ENCODE assay signal across 9 cellular contexts in genomic region chr10:93921338-93921737, GRCh38. TPM values are rescaled to one million over a fixed set of nuclear protein-coding genes. Genes with fewer than 3 reads are reported as not detected.
DNase-seq lines count a peak whose midpoint lies in the region; ATAC-seq, FAIRE-seq and TF ChIP-seq lines count a peak whose summit lies in the region.
"Had no signal": no experiment of that assay in that cellular context is flagged by ENCODE, and none has a peak within 500 bp of the region (broad histone marks: within the 10 kb centered on the region; RNA-seq: fewer than 3 reads in every experiment).

No MANE protein-coding gene starts in this region.

- intact Hi-C loops in HepG2 (cut with micrococcal nuclease; ENCODE audit: unreplicated experiment) (no loop called here), prostate gland (cut with DNase I) (no loop called here)

- no peak overlapping the region for H2AFZ ChIP-seq in HepG2 (ENCODE audit: low read length)

- TF ChIP-seq CTCF in BJ (IDR thresholded peaks at IDR 0.05; ENCODE audit: insufficient read depth, low read depth, low read length) (peak; percentile 40), HEK293 (tag by site-specific recombination; IDR thresholded peaks at IDR 0.05) (peak; percentile 34; the same call in 1 of the 2 replicates), HepG2 (CRISPR knock-in tag; IDR thresholded peaks at IDR 0.05) (peak; percentile 46), prostate gland (IDR thresholded peaks at IDR 0.05) (no peak)

- TF ChIP-seq EP300 in HepG2 (IDR thresholded peaks at IDR 0.05; ENCODE audit: low read depth in 2 of 2, low read length in 2 of 2) (no peak), HepG2 (CRISPR knock-in tag; IDR thresholded peaks at IDR 0.05; ENCODE audit: borderline replicate concordance) (no peak)

- BruUV-seq in HepG2 (replicated peaks; lab: Mats Ljungman, UMichigan), result no TSS peak

- no peak for ATAC-seq in HepG2
- ATAC-seq: stimulated activated effector memory CD8-positive, alpha-beta T cell treated with anti-CD3 and anti-CD28 coated beads, Interleukin-12 subunit alpha, Interleukin-12 subunit beta, amount 100 ng/mL, for 72 hours had no signal

- WGBS in HepG2 (ENCODE audit: low lambda C conversion rate), result 33% methylated on average over 7 of the region's 7 CpGs
- WGBS in prostate gland, result 88% methylated on average over 7 of the region's 7 CpGs

- no peak overlapping the region for H3K4me2 ChIP-seq in HepG2 (ENCODE audit: low read depth, low read length)

- no peak for DNase-seq in BJ (ENCODE audit: low read depth)
- peak; percentile 59 for DNase-seq in activated CD8-positive, alpha-beta memory T cell treated with anti-CD3 and anti-CD28 coated beads for 24 hours
- DNase-seq in HepG2 (ENCODE audit: low spot score), result no peak
- no peak for DNase-seq in HuH-7.5 (ENCODE audit: low spot score)
- DNase-seq in prostate gland (ENCODE audit: low spot score), result no peak
- no peak for DNase-seq in central memory CD4-positive, alpha-beta T cell
- DNase-seq in HCEC 1CT, result no peak

- H3K4me1 ChIP-seq in HEK293 (ENCODE audit: control insufficient read depth, insufficient read depth, low read length) (no peaks in the 10 kb centered on the region), HepG2 (ENCODE audit: insufficient read depth, low read length) (peaks cover 10% of the 10 kb centered on the region; the same call in 1 of the 2 replicates), prostate gland (replicated peaks) (no peaks in the 10 kb centered on the region)

- H3K9me3 ChIP-seq in HEK293 (ENCODE audit: control insufficient read depth, insufficient read depth, low read depth, low read length) (no peaks in the 10 kb centered on the region), HepG2 (ENCODE audit: low read length) (no peaks in the 10 kb centered on the region), prostate gland (no peaks in the 10 kb centered on the region)

- in situ Hi-C loops in HepG2 (cut with HindIII; ENCODE audit: extremely low pct_ligation_motif_present, low pct_unique_long_range_greater_than_20kb), result loop anchor here (25.0 kb wide), 1 partner anchor 516 kb away; no protein-coding TSS in a partner anchor

- H3K27ac ChIP-seq in HEK293 (ENCODE audit: extremely low read depth, low read depth, low read length) (no peak overlapping the region), HepG2 (ENCODE audit: extremely low read length, insufficient read depth, low read length) (no peak overlapping the region), prostate gland (no peak overlapping the region)

- TF ChIP-seq RAD21 in HepG2 (CRISPR knock-in tag; IDR thresholded peaks at IDR 0.05), result no peak

- no peaks in the 10 kb centered on the region for H4K20me1 ChIP-seq in HepG2 (ENCODE audit: insufficient read depth, low read length)

- H3K79me2 ChIP-seq in HepG2 (ENCODE audit: insufficient read depth, low read length), result no peaks in the 10 kb centered on the region

- H3K9ac ChIP-seq in HepG2 (ENCODE audit: insufficient read depth, low read depth, low read length), result no peak overlapping the region

- TF ChIP-seq POLR2A in HepG2 (IDR thresholded peaks at IDR 0.05; ENCODE audit: insufficient read depth in 1 of 2, low read depth in 2 of 2, low read length in 2 of 2) (no peak), prostate gland (IDR thresholded peaks at IDR 0.05) (no peak)

- no peaks in the 10 kb centered on the region for H3K27me3 ChIP-seq in BJ (ENCODE audit: control insufficient read depth, insufficient read depth, low read length)
- H3K27me3 ChIP-seq in HepG2 (ENCODE audit: control insufficient read depth in 1 of 2, insufficient read depth in 2 of 2, low read length in 2 of 2), result no peaks in the 10 kb centered on the region; a peak in 1 of 5 replicates
- H3K27me3 ChIP-seq in prostate gland (replicated peaks; ENCODE audit: insufficient read depth), result no peaks in the 10 kb centered on the region

- H3K36me3 ChIP-seq in BJ (ENCODE audit: control insufficient read depth, insufficient read depth, low read length) (no peaks in the 10 kb centered on the region), HEK293 (ENCODE audit: control insufficient read depth in 2 of 2, insufficient read depth in 1 of 2, low read length in 2 of 2) (no peaks in the 10 kb centered on the region), HepG2 (replicated peaks in 1 of 2; ENCODE audit: control insufficient read depth in 1 of 2, insufficient read depth in 2 of 2, low read length in 2 of 2) (no peaks in the 10 kb centered on the region), prostate gland (no peaks in the 10 kb centered on the region)

- no peak overlapping the region for H3K4me3 ChIP-seq in BJ (ENCODE audit: low read depth, low read length)
- H3K4me3 ChIP-seq in HEK293 (ENCODE audit: low read depth, low read length), result no peak overlapping the region
- H3K4me3 ChIP-seq in HepG2 (replicated peaks in 1 of 3; ENCODE audit: insufficient read depth in 1 of 3, low read depth in 2 of 3, low read length in 3 of 3), result no peak overlapping the region
- no peak overlapping the region for H3K4me3 ChIP-seq in prostate gland

- FAIRE-seq in HepG2 (lab: Jason Lieb, UNC), result no peak

- POLR2A ChIA-PET in BJ (lab: Charles Lee) (no interaction called here), HEK293 (lab: Yijun Ruan, JAX) (interaction anchor here (0.9 kb wide), 1 partner anchor 47 kb away, joined by 3 read pairs; no protein-coding TSS in a partner anchor), HepG2 (lab: Yijun Ruan, JAX) (no interaction called here)

- CTCF ChIA-PET in BJ (lab: Yijun Ruan, JAX), result interaction anchor here (0.6 to 1.5 kb wide), 8 partner anchors 13 to 399 kb away, joined by 3 to 6 read pairs (median 4); no protein-coding TSS in a partner anchor
- CTCF ChIA-PET in HEK293 (lab: Yijun Ruan, JAX), result interaction anchor here (0.5 to 1.8 kb wide), 14 partner anchors 9 to 523 kb away, joined by 3 to 10 read pairs (median 4); no protein-coding TSS in a partner anchor
- CTCF ChIA-PET in HepG2 (lab: Yijun Ruan, JAX; ENCODE audit: low intra/inter-chr PET ratio, low total read pairs), result no interaction called here

TF ChIP-seq in HepG2, 621 proteins besides CTCF, POLR2A, EP300 and RAD21 (continues in another document):
- no peak for TF ChIP-seq ZNF891 (CRISPR knock-in tag; IDR thresholded peaks at IDR 0.05)
- no peak for TF ChIP-seq ZNF263 (CRISPR knock-in tag; IDR thresholded peaks at IDR 0.05)
- 0 out of 2 replicates have a peak, but pooled peaks have one; percentile 13 for TF ChIP-seq STAG1 (CRISPR knock-in tag; IDR thresholded peaks at IDR 0.05)
- TF ChIP-seq, protein P1, sequence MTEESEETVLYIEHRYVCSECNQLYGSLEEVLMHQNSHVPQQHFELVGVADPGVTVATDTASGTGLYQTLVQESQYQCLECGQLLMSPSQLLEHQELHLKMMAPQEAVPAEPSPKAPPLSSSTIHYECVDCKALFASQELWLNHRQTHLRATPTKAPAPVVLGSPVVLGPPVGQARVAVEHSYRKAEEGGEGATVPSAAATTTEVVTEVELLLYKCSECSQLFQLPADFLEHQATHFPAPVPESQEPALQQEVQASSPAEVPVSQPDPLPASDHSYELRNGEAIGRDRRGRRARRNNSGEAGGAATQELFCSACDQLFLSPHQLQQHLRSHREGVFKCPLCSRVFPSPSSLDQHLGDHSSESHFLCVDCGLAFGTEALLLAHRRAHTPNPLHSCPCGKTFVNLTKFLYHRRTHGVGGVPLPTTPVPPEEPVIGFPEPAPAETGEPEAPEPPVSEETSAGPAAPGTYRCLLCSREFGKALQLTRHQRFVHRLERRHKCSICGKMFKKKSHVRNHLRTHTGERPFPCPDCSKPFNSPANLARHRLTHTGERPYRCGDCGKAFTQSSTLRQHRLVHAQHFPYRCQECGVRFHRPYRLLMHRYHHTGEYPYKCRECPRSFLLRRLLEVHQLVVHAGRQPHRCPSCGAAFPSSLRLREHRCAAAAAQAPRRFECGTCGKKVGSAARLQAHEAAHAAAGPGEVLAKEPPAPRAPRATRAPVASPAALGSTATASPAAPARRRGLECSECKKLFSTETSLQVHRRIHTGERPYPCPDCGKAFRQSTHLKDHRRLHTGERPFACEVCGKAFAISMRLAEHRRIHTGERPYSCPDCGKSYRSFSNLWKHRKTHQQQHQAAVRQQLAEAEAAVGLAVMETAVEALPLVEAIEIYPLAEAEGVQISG (CRISPR knock-in tag; IDR thresholded peaks at IDR 0.05), result 0 out of 2 replicates have a peak, but pooled peaks have one; percentile 16
- TF ChIP-seq ATF1 (CRISPR knock-in tag; IDR thresholded peaks at IDR 0.05), result no peak
- TF ChIP-seq ZBTB21 (CRISPR knock-in tag; IDR thresholded peaks at IDR 0.05), result no peak
- no peak for TF ChIP-seq CBX1 (IDR thresholded peaks at IDR 0.05; ENCODE audit: low read depth)
- TF ChIP-seq ZNF33A (CRISPR knock-in tag; IDR thresholded peaks at IDR 0.05; ENCODE audit: borderline replicate concordance), result no peak

RNA-seq across cellular contexts. Expression of gene SLC35G1, which starts 27.6 kb away (rescaled TPM):
- polyA plus RNA-seq in BJ (2011; rRNA removed), result 4.5 and 7.4 TPM in 2 replicates
- polyA minus RNA-seq in BJ (2011; rRNA and poly(A)+ RNA removed), result 2.3 and 2.5 TPM in 2 replicates
- 3.5 and 4.5 TPM in 2 replicates for total RNA-seq in HepG2 (2016; rRNA removed; fragmentation: Illumina TruSeq; extraction: Trizol)
- 0.81 and 1.2 TPM in 2 replicates for total RNA-seq in HepG2 (2016; cell fraction: cytosol; rRNA removed; fragmentation: Illumina TruSeq; extraction: Trizol; ENCODE audit: low read depth)
- 4.2 and 4.8 TPM in 2 replicates for total RNA-seq in HepG2 (2016; cell fraction: insoluble cytoplasmic fraction; rRNA removed; fragmentation: Illumina TruSeq; extraction: Trizol)
- total RNA-seq in HepG2 (2016; cell fraction: membrane; rRNA removed; fragmentation: Illumina TruSeq; extraction: Trizol), result 3.2 and 3.4 TPM in 2 replicates
- 4.7 and 5.3 TPM in 2 replicates for total RNA-seq in HepG2 (2016; cell fraction: nucleus; rRNA removed; fragmentation: Illumina TruSeq; extraction: Trizol)
- polyA plus RNA-seq in HepG2 (2011; rRNA removed), result 2.1 and 2.5 TPM in 2 replicates
- polyA plus RNA-seq in HepG2 (2011; cell fraction: cytosol; rRNA removed), result 1.0 and 1.3 TPM in 2 replicates
- polyA plus RNA-seq in HepG2 (2011; cell fraction: nucleus; rRNA removed), result 1.2 and 1.4 TPM in 2 replicates
- polyA plus RNA-seq in HepG2 (2012), result 1.7 and 2.2 TPM in 2 replicates
- polyA plus RNA-seq in HepG2 (2016; cell fraction: cytosol; fragmentation: Illumina TruSeq; extraction: Trizol; ENCODE audit: low read depth), result 1.3 and 1.4 TPM in 2 replicates
- polyA plus RNA-seq in HepG2 (2016; cell fraction: insoluble cytoplasmic fraction; fragmentation: Illumina TruSeq; extraction: Trizol; ENCODE audit: low read depth), result 4.4 and 4.6 TPM in 2 replicates
- polyA plus RNA-seq in HepG2 (2016; cell fraction: membrane; fragmentation: Illumina TruSeq; extraction: Trizol; ENCODE audit: low read depth), result 2.9 and 3.0 TPM in 2 replicates
- 5.6 and 7.4 TPM in 2 replicates for polyA plus RNA-seq in HepG2 (2016; cell fraction: nucleus; fragmentation: Illumina TruSeq; extraction: Trizol; ENCODE audit: insufficient read depth, low read depth)
- 2.3 and 11.0 TPM in 2 replicates for polyA minus RNA-seq in HepG2 (2011; rRNA and poly(A)+ RNA removed; ENCODE audit: low replicate concordance)
- 1.1 and 1.2 TPM in 2 replicates for polyA minus RNA-seq in HepG2 (2011; cell fraction: cytosol; rRNA and poly(A)+ RNA removed)
- polyA minus RNA-seq in HepG2 (2011; cell fraction: nucleus; rRNA and poly(A)+ RNA removed), result 3.1 and 4.0 TPM in 2 replicates
- total RNA-seq in prostate gland, result 1 to 10 TPM; 2.3 to 5.9 TPM

Comparison
In these comparisons a context has a peak if more than half of its experiments do, and no peak if none do; other contexts are left out.
1. CTCF ChIP-seq: peak in BJ (single experiment), HEK293 (single experiment) and HepG2 (single experiment); none in prostate gland (0 of 4).